In the genomic region with DNA sequence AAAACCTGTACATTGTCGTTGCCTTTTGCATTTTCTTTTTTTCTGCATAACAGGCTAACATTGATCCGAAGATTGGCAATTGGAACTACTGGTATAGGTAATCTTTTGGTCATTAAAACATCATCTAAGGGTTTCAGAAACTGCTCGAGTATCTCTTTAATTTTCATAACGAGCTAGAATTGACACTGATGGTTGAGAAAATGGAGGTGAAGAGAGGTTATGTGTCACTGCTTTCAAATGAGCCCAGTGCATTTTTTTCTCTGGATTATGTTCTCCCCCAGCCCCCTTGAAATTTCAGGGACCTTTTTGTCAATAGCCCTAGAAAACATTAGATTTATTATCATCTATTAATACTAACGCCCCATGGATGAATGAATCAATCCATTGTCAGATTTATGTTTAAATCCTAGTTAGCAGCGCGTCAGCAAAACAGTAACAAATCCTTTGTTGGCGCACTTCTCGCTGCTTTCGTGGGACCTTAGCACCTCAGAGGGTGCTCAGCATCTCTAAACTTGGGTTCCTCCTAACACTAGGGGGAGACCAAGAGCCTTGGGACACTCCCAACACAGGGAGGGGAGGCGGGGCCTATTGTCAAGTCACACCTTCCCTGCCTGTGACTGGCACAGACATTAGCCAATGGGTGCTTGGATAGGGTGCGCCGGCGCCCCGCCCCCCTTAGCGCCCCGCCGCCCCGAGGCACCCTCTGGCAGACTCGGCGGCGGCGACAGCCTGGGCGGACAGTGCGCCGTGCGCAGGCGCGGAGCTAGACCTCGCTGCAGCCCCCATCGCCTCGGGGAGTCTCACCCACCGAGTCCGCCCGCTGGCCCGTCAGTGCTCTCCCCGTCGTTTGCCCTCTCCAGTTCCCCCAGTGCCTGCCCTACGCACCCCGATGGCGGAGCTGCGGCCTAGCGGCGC, we compare ENCODE assay signal across 8 cellular contexts. TPM values are rescaled to one million over a fixed set of nuclear protein-coding genes. Genes with fewer than 3 reads are reported as not detected.
DNase-seq lines count a peak whose midpoint lies in the region; ATAC-seq and TF ChIP-seq lines count a peak whose summit lies in the region.

SUFU (plus strand) TSS at position 709 of the 915 bp plus-strand sequence; CDS start at position 890, 181 bp downstream.

- peaks cover 74% of the 10 kb centered on the region for H3K79me2 ChIP-seq in SK-N-SH (ENCODE audit: insufficient read depth)
- peaks cover 75% of the 10 kb centered on the region for H3K79me2 ChIP-seq in osteoblast (ENCODE audit: insufficient read depth, low read length)

- peak; percentile 60 for ATAC-seq in HG02588 (IDR thresholded peaks at IDR 0.05; ENCODE audit: unreplicated experiment)

- TF ChIP-seq RAD21 in SK-N-SH (IDR thresholded peaks at IDR 0.05; ENCODE audit: low read length) = peak; percentile 86

- no peaks in the 10 kb centered on the region for H3K27me3 ChIP-seq in SK-N-SH (ENCODE audit: insufficient read depth)
- H3K27me3 ChIP-seq in osteoblast (ENCODE audit: insufficient read depth, low read length) = no peaks in the 10 kb centered on the region
- no peaks in the 10 kb centered on the region for H3K27me3 ChIP-seq in thymus (ENCODE audit: control insufficient read depth, insufficient read depth)

- H3K4me2 ChIP-seq in SK-N-SH (peak within 1 kb of the TSS; percentile 87), osteoblast (ENCODE audit: insufficient read depth, low read length) (peak within 1 kb of the TSS; percentile 93)

- peak within 1 kb of the TSS; percentile 93 for H2AFZ ChIP-seq in SK-N-SH (ENCODE audit: low read depth)
- peak within 1 kb of the TSS; percentile 78 for H2AFZ ChIP-seq in osteoblast (ENCODE audit: low read length)

- peaks cover 8 to 15% of the 10 kb centered on the region in 2 experiments; a peak in 2 of 4 replicates for H3K4me1 ChIP-seq in SK-N-SH (ENCODE audit: control insufficient read depth in 1 of 2, insufficient read depth in 2 of 2, low read depth in 1 of 2, low read length in 1 of 2)
- H3K4me1 ChIP-seq in osteoblast (ENCODE audit: insufficient read depth, low read length) = peaks cover 22% of the 10 kb centered on the region
- H3K4me1 ChIP-seq in thymus (ENCODE audit: control insufficient read depth, insufficient read depth, low read length) = peaks cover 10% of the 10 kb centered on the region

- H4K20me1 ChIP-seq in SK-N-SH (ENCODE audit: insufficient read depth) (peaks cover 40% of the 10 kb centered on the region), osteoblast (ENCODE audit: insufficient read depth, low read length) (peaks cover 55% of the 10 kb centered on the region)

- TF ChIP-seq POLR2A in GM10847 (IDR thresholded peaks at IDR 0.05; ENCODE audit: extremely low read depth, insufficient read length) = peak; percentile 83

- H3K27ac ChIP-seq in SK-N-SH (ENCODE audit: low read depth in 2 of 2, low read length in 1 of 2) = peak within 1 kb of the TSS; percentile 45 to 78; a peak in 3 of 4 replicates
- peak within 1 kb of the TSS; percentile 62 for H3K27ac ChIP-seq in osteoblast (ENCODE audit: low read depth, low read length)
- peak within 1 kb of the TSS; percentile 86 for H3K27ac ChIP-seq in thymus (ENCODE audit: low read depth)

- no peaks in the 10 kb centered on the region for H3K36me3 Mint-ChIP-seq in activated naive CD4-positive, alpha-beta T cell treated with anti-CD3 and anti-CD28 coated beads, Interleukin-2, amount 50 U/mL, for 24 hours
- H3K36me3 Mint-ChIP-seq in glutamatergic neuron (ENCODE audit: unreplicated experiment) = no peaks in the 10 kb centered on the region

- peaks cover 4% of the 10 kb centered on the region for H3F3A ChIP-seq in SK-N-SH (replicated peaks; ENCODE audit: insufficient read depth)

- no peak within 1 kb of the TSS for H3K4me3 Mint-ChIP-seq in activated naive CD4-positive, alpha-beta T cell treated with anti-CD3 and anti-CD28 coated beads, Interleukin-2, amount 50 U/mL, for 24 hours
- H3K4me3 Mint-ChIP-seq in glutamatergic neuron (ENCODE audit: unreplicated experiment) = peak within 1 kb of the TSS; percentile 95

- POLR2A ChIA-PET in SK-N-SH (lab: Yijun Ruan, JAX) = interaction anchor here (1.0 to 2.4 kb wide), 4 partner anchors 19 to 141 kb away, joined by 3 to 9 read pairs (median 4); partner anchors contain the start of gene TRIM8

- H3K27me3 Mint-ChIP-seq in activated naive CD4-positive, alpha-beta T cell treated with anti-CD3 and anti-CD28 coated beads, Interleukin-2, amount 50 U/mL, for 24 hours = no peaks in the 10 kb centered on the region
- no peaks in the 10 kb centered on the region for H3K27me3 Mint-ChIP-seq in glutamatergic neuron (ENCODE audit: unreplicated experiment)

- H3K9me3 ChIP-seq in SK-N-SH (no peaks in the 10 kb centered on the region), osteoblast (ENCODE audit: low read depth, low read length) (no peaks in the 10 kb centered on the region), thymus (ENCODE audit: control insufficient read depth) (peaks cover 1% of the 10 kb centered on the region)

- no peak; a peak in 1 of 4 replicates for TF ChIP-seq EP300 in SK-N-SH (IDR thresholded peaks at IDR 0.05; ENCODE audit: borderline replicate concordance in 1 of 2, low read depth in 1 of 2, low read length in 1 of 2)

- H3K4me3 ChIP-seq in SK-N-SH (ENCODE audit: low read depth in 2 of 2, low read length in 1 of 2) = peak within 1 kb of the TSS; percentile 85 to 98
- peak within 1 kb of the TSS; percentile 87 for H3K4me3 ChIP-seq in osteoblast (ENCODE audit: insufficient read depth, low read length)
- H3K4me3 ChIP-seq in thymus (ENCODE audit: low read length) = peak within 1 kb of the TSS; percentile 94

- no peaks in the 10 kb centered on the region for H3K9me2 ChIP-seq in SK-N-SH

- DNase-seq in NCI-H1048 (lab: John Stamatoyannopoulos, UW) (peak; percentile 93), SK-N-SH (peak; percentile 98), glutamatergic neuron (peak; percentile 98), osteoblast (ENCODE audit: insufficient read length, low spot score, missing footprints) (peak; percentile 97)

- H3K4me1 Mint-ChIP-seq in activated naive CD4-positive, alpha-beta T cell treated with anti-CD3 and anti-CD28 coated beads, Interleukin-2, amount 50 U/mL, for 24 hours = peaks cover 46% of the 10 kb centered on the region
- H3K4me1 Mint-ChIP-seq in glutamatergic neuron (ENCODE audit: low read depth, unreplicated experiment) = peaks cover 13% of the 10 kb centered on the region

- H3K9me3 Mint-ChIP-seq in activated naive CD4-positive, alpha-beta T cell treated with anti-CD3 and anti-CD28 coated beads, Interleukin-2, amount 50 U/mL, for 24 hours = no peaks in the 10 kb centered on the region
- H3K9me3 Mint-ChIP-seq in glutamatergic neuron (ENCODE audit: unreplicated experiment) = no peaks in the 10 kb centered on the region

- peaks cover 0 to 2% of the 10 kb centered on the region in 2 experiments for H3K36me3 ChIP-seq in SK-N-SH (replicated peaks in 1 of 2; ENCODE audit: control insufficient read depth in 1 of 2, insufficient read depth in 2 of 2, low read length in 1 of 2)
- no peaks in the 10 kb centered on the region for H3K36me3 ChIP-seq in osteoblast (ENCODE audit: insufficient read depth, low read length)
- H3K36me3 ChIP-seq in thymus (ENCODE audit: control insufficient read depth, insufficient read depth) = peaks cover 5% of the 10 kb centered on the region

- peak within 1 kb of the TSS; percentile 80 for H3K9ac ChIP-seq in SK-N-SH

- CTCF ChIA-PET in SK-N-SH (lab: Yijun Ruan, JAX) = interaction anchor here (0.6 to 5.7 kb wide), 44 partner anchors 8 to 334 kb away, joined by 3 to 110 read pairs (median 4); partner anchors contain the start of genes FBXL15 and TRIM8

- TF ChIP-seq CTCF in SK-N-SH (IDR thresholded peaks at IDR 0.05) (peak; percentile 88), glutamatergic neuron (IDR thresholded peaks at IDR 0.05; ENCODE audit: partially characterized antibody, unreplicated experiment) (peak; percentile 87), osteoblast (IDR thresholded peaks at IDR 0.05; ENCODE audit: extremely low read depth, low read depth, low read length) (peak; percentile 91)

- 0% methylated on average over 11 of the region's 44 CpGs for WGBS in SK-N-SH (ENCODE audit: low lambda C conversion rate)
- 1% methylated on average over 44 of the region's 44 CpGs for WGBS in thymus

- peak within 1 kb of the TSS; percentile 65 for H3K27ac Mint-ChIP-seq in activated naive CD4-positive, alpha-beta T cell treated with anti-CD3 and anti-CD28 coated beads, Interleukin-2, amount 50 U/mL, for 24 hours
- peak within 1 kb of the TSS; percentile 80 for H3K27ac Mint-ChIP-seq in glutamatergic neuron (ENCODE audit: unreplicated experiment)

TF ChIP-seq in SK-N-SH, 30 proteins besides CTCF, POLR2A, EP300 and RAD21 (continues in another document):
- TF ChIP-seq SIN3A (IDR thresholded peaks at IDR 0.05; ENCODE audit: borderline replicate concordance, low read depth, low read length) = peak; percentile 78; the same call in 1 of the 2 replicates
- peak; percentile 87 for TF ChIP-seq CHD2 (IDR thresholded peaks at IDR 0.05; ENCODE audit: low read length, partially characterized antibody)
- TF ChIP-seq NRF1 (IDR thresholded peaks at IDR 0.05; ENCODE audit: low read depth, low read length) = peak; percentile 78
- no peak for TF ChIP-seq TEAD4 (IDR thresholded peaks at IDR 0.05; ENCODE audit: borderline replicate concordance, insufficient read depth)
- TF ChIP-seq SMC3 (IDR thresholded peaks at IDR 0.05; ENCODE audit: low read depth, low read length) = peak; percentile 90
- TF ChIP-seq, protein P1, sequence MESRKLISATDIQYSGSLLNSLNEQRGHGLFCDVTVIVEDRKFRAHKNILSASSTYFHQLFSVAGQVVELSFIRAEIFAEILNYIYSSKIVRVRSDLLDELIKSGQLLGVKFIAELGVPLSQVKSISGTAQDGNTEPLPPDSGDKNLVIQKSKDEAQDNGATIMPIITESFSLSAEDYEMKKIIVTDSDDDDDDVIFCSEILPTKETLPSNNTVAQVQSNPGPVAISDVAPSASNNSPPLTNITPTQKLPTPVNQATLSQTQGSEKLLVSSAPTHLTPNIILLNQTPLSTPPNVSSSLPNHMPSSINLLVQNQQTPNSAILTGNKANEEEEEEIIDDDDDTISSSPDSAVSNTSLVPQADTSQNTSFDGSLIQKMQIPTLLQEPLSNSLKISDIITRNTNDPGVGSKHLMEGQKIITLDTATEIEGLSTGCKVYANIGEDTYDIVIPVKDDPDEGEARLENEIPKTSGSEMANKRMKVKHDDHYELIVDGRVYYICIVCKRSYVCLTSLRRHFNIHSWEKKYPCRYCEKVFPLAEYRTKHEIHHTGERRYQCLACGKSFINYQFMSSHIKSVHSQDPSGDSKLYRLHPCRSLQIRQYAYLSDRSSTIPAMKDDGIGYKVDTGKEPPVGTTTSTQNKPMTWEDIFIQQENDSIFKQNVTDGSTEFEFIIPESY (IDR thresholded peaks at IDR 0.05; ENCODE audit: borderline replicate concordance, low read depth) = no peak
- TF ChIP-seq, protein P2, sequence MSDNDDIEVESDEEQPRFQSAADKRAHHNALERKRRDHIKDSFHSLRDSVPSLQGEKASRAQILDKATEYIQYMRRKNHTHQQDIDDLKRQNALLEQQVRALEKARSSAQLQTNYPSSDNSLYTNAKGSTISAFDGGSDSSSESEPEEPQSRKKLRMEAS (IDR thresholded peaks at IDR 0.05; ENCODE audit: low read depth) = peak; percentile 40; the same call in 1 of the 2 replicates

RNA-seq across cellular contexts. Expression of gene SUFU, which starts in this region (rescaled TPM):
- polyA plus RNA-seq in SK-N-SH (2012; rRNA removed) (4.6 and 5.7 TPM in 2 replicates), thymus (4.3 TPM)
- 3.7 and 5.7 TPM in 2 replicates for polyA plus RNA-seq in SK-N-SH (2012; cell fraction: cytosol; rRNA removed)
- 6.2 and 8.9 TPM in 2 replicates for polyA plus RNA-seq in SK-N-SH (2012; cell fraction: nucleus; rRNA removed)
- total RNA-seq in glutamatergic neuron (ENCODE audit: unreplicated experiment) (19.9 TPM), osteoblast (2.9 and 3.6 TPM in 2 replicates)

Comparison
In these comparisons a context has a peak if more than half of its experiments do, and no peak if none do; other contexts are left out.
1. Peak in every context shown above with its lines: DNase-seq, ATAC-seq, H3K4me3 ChIP-seq and H3K27ac ChIP-seq.